In genomic region chr4:108360857-108361820, GRCh38 we compare ENCODE assay signal across 10 cellular contexts.
DNase-seq lines count a peak whose midpoint lies in the region; ATAC-seq and TF ChIP-seq lines count a peak whose summit lies in the region.
"Had no signal": no experiment of that assay in that cellular context is flagged by ENCODE, and none has a peak within 500 bp of the region (broad histone marks: within the 10 kb centered on the region; RNA-seq: fewer than 3 reads in every experiment).

No MANE protein-coding gene starts in this region.

- H3K27ac Mint-ChIP-seq in WTC11: 0 out of 2 replicates have a peak overlapping the region, but pooled peaks have one; percentile 5
- H3K27ac Mint-ChIP-seq in activated CD8-positive, alpha-beta memory T cell treated with anti-CD3 and anti-CD28 coated beads, Interleukin-2, amount 10 ng/mL, durations not matched to agents 7 days and 5 days: no peak overlapping the region

- POLR2A ChIA-PET in WTC11 (lab: Charles Lee): no interaction called here

- no peaks in the 10 kb centered on the region for H3K9me3 Mint-ChIP-seq in WTC11
- H3K9me3 Mint-ChIP-seq in activated CD8-positive, alpha-beta memory T cell treated with anti-CD3 and anti-CD28 coated beads, Interleukin-2, amount 10 ng/mL, durations not matched to agents 7 days and 5 days (ENCODE audit: low read depth): no peaks in the 10 kb centered on the region

- peaks cover 19% of the 10 kb centered on the region for H3K4me1 Mint-ChIP-seq in WTC11
- peaks cover 26% of the 10 kb centered on the region for H3K4me1 Mint-ChIP-seq in activated CD8-positive, alpha-beta memory T cell treated with anti-CD3 and anti-CD28 coated beads, Interleukin-2, amount 10 ng/mL, durations not matched to agents 7 days and 5 days

- CTCF ChIA-PET in WTC11 (lab: Charles Lee): interaction anchor here (1.0 to 1.4 kb wide), 4 partner anchors 22 to 71 kb away, joined by 3 read pairs; no protein-coding TSS in a partner anchor
- CTCF ChIA-PET in activated CD8-positive, alpha-beta memory T cell treated with anti-CD3 and anti-CD28 coated beads, Interleukin-2, amount 10 ng/mL, durations not matched to agents 7 days and 5 days (lab: Charles Lee): no interaction called here

- ATAC-seq in GM18870 (IDR thresholded peaks at IDR 0.05; ENCODE audit: unreplicated experiment) (peak; percentile 63), WTC11 (peak; percentile 91), HG02763 (IDR thresholded peaks at IDR 0.05; ENCODE audit: unreplicated experiment) (no peak)
- no peak for ATAC-seq in activated CD8-positive, alpha-beta memory T cell treated with anti-CD3 and anti-CD28 coated beads, Interleukin-2, amount 10 ng/mL, durations not matched to agents 7 days and 5 days

- 0 out of 2 replicates have a peak overlapping the region, but pooled peaks have one; percentile 9 for H3K27ac ChIP-seq in 22Rv1

- 0 out of 2 replicates have a peak, but pooled peaks cover 3% of the 10 kb centered on the region for H3K27me3 Mint-ChIP-seq in WTC11 (ENCODE audit: low read depth)
- peaks cover 25% of the 10 kb centered on the region for H3K27me3 Mint-ChIP-seq in activated CD8-positive, alpha-beta memory T cell treated with anti-CD3 and anti-CD28 coated beads, Interleukin-2, amount 10 ng/mL, durations not matched to agents 7 days and 5 days

- no peak overlapping the region for H3K4me3 Mint-ChIP-seq in WTC11
- no peak overlapping the region for H3K4me3 Mint-ChIP-seq in activated CD8-positive, alpha-beta memory T cell treated with anti-CD3 and anti-CD28 coated beads, Interleukin-2, amount 10 ng/mL, durations not matched to agents 7 days and 5 days

- no peaks in the 10 kb centered on the region for H3K36me3 Mint-ChIP-seq in WTC11
- H3K36me3 Mint-ChIP-seq in activated CD8-positive, alpha-beta memory T cell treated with anti-CD3 and anti-CD28 coated beads, Interleukin-2, amount 10 ng/mL, durations not matched to agents 7 days and 5 days: no peaks in the 10 kb centered on the region

- TF ChIP-seq CTCF in 22Rv1 (IDR thresholded peaks at IDR 0.05): no peak
- TF ChIP-seq CTCF in WTC11 (IDR thresholded peaks at IDR 0.05): no peak

- DNase-seq in WTC11 (ENCODE audit: low spot score) (no peak), iPS-NIHi11 (ENCODE audit: low spot score) (peak; percentile 43), NCI-H146 treated with DMSO at 0.1 percent for 48 hours (lab: John Stamatoyannopoulos, UW; ENCODE audit: unreplicated experiment) (no peak), superior temporal gyrus (ENCODE audit: extremely low spot score) (no peak)
- DNase-seq in activated CD8-positive, alpha-beta memory T cell treated with anti-CD3 and anti-CD28 coated beads, Interleukin-2, amount 10 ng/mL, durations not matched to agents 7 days and 5 days: no peak
- DNase-seq: NCI-H2081; stimulated activated CD4-positive, alpha-beta T cell treated with anti-CD3 and anti-CD28 coated beads, Interleukin-12 subunit alpha, Interleukin-12 subunit beta, amount 100 ng/mL, for 4 hours had no signal

TF ChIP-seq in WTC11, 78 proteins besides CTCF, POLR2A, EP300 and RAD21 (continues in another document):
- no peak for TF ChIP-seq AFF4 (CRISPR knock-in tag; IDR thresholded peaks at IDR 0.05; ENCODE audit: borderline replicate concordance)
- TF ChIP-seq, protein P1, sequence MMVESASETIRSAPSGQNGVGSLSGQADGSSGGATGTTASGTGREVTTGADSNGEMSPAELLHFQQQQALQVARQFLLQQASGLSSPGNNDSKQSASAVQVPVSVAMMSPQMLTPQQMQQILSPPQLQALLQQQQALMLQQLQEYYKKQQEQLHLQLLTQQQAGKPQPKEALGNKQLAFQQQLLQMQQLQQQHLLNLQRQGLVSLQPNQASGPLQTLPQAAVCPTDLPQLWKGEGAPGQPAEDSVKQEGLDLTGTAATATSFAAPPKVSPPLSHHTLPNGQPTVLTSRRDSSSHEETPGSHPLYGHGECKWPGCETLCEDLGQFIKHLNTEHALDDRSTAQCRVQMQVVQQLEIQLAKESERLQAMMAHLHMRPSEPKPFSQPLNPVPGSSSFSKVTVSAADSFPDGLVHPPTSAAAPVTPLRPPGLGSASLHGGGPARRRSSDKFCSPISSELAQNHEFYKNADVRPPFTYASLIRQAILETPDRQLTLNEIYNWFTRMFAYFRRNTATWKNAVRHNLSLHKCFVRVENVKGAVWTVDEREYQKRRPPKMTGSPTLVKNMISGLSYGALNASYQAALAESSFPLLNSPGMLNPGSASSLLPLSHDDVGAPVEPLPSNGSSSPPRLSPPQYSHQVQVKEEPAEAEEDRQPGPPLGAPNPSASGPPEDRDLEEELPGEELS (CRISPR knock-in tag; IDR thresholded peaks at IDR 0.05): no peak
- TF ChIP-seq GTF2I (CRISPR knock-in tag; conservative IDR thresholded peaks at IDR 0.05): no peak
- no peak for TF ChIP-seq E2F1 (CRISPR knock-in tag; IDR thresholded peaks at IDR 0.05)
- no peak for TF ChIP-seq FOXP1 (CRISPR knock-in tag; IDR thresholded peaks at IDR 0.05; ENCODE audit: borderline replicate concordance)
- no peak for TF ChIP-seq ELF4 (CRISPR knock-in tag; IDR thresholded peaks at IDR 0.05; ENCODE audit: low read depth)
- TF ChIP-seq ZBTB21 (CRISPR knock-in tag; IDR thresholded peaks at IDR 0.05; ENCODE audit: borderline replicate concordance): no peak
- TF ChIP-seq ZNF317 (CRISPR knock-in tag; IDR thresholded peaks at IDR 0.05; ENCODE audit: borderline replicate concordance, low read depth): no peak
- TF ChIP-seq RELA (CRISPR knock-in tag; IDR thresholded peaks at IDR 0.05; ENCODE audit: borderline replicate concordance): no peak
- no peak for TF ChIP-seq GABPB1 (CRISPR knock-in tag; IDR thresholded peaks at IDR 0.05)
- TF ChIP-seq ZNF219 (CRISPR knock-in tag; IDR thresholded peaks at IDR 0.05; ENCODE audit: borderline replicate concordance): no peak
- no peak for TF ChIP-seq ARID4B (CRISPR knock-in tag; IDR thresholded peaks at IDR 0.05; ENCODE audit: borderline replicate concordance)

Comparison
In these comparisons a context has a peak if more than half of its experiments do, and no peak if none do; other contexts are left out.
1. ATAC-seq: peak in GM18870 (single experiment) and WTC11 (single experiment); none in HG02763 (single experiment) and activated CD8-positive, alpha-beta memory T cell treated with anti-CD3 and anti-CD28 coated beads, Interleukin-2, amount 10 ng/mL, durations not matched to agents 7 days and 5 days (single experiment).